In genomic region chr11:131704682-131705081, GRCh38 we compare ENCODE assay signal across 6 cellular contexts.
"Had no signal": no experiment of that assay in that cellular context is flagged by ENCODE, and none has a peak within 500 bp of the region (broad histone marks: within the 10 kb centered on the region; RNA-seq: fewer than 3 reads in every experiment).

No MANE protein-coding gene starts in this region.

- H3K4me3 ChIP-seq: K562 had no signal

- ATAC-seq: K562 had no signal

- DNase-seq: IMR-90, KBM-7, KG1 had no signal

- FAIRE-seq: HTR-8/SVneo, K562 had no signal

- H3K27ac ChIP-seq: HL-60 had no signal
